1 cellular context compared by ENCODE assay signal in the genomic region with DNA sequence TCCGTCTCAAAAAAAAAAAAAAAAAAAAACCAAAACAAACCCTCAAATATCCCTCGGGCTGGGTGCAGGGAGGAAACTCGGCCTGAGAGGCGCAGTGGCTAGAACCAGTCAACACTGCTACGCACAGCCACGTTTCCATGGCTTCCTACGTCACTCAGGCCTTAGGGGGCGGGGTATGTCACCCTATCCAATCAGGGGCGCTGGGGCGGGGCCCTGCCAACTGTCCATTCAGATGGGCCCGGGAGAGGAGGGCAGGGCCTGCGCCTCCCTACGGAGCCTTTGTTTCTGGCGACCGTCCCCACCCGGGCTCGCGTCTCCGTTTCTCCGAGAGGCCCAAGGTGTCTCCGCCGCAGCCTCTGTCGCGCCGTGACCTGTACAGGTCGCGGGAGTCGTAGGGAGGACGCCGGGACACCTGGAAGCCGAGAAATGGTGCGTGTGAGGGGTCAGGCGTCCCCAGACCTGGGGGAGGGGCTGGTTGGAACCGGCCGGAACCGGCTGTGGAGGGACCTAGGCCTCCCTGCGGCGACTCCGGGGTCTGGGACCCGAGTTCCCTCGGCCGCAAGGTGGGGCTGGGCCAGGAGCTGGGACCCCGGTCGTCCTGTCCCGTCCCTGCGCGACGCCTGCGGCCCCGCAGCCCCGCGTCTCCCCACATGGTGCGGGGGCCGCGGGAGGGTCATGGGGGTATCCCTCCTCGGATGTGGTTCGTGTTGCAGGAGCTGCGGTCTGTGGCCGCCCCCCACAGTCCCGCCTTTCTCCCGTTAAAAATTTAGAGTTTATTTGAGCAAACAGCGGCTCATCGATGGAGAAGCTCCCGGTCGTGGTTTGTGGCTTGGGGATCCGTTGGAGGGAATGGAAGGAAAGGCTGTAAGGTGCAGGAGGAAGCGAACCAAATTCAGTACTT.
TF ChIP-seq lines count a peak whose summit lies in the region.

TSS of gene ZNF627 (plus strand) at position 282 of the 901 bp plus-strand sequence. CDS start at position 427, 145 bp downstream.

TF ChIP-seq in HepG2, 621 proteins besides CTCF, POLR2A, EP300 and RAD21 (continued from another document and continues in another):
- TF ChIP-seq SAP130 (CRISPR knock-in tag; IDR thresholded peaks at IDR 0.05; ENCODE audit: low read depth) (peak; percentile 88), KAT2B (IDR thresholded peaks at IDR 0.05; ENCODE audit: borderline replicate concordance, low read depth, low read length) (no peak), SUZ12 (IDR thresholded peaks at IDR 0.05; ENCODE audit: low read depth, low read length) (no peak), SALL2 (CRISPR knock-in tag; IDR thresholded peaks at IDR 0.05) (peak; percentile 60; the same call in 1 of the 2 replicates), ONECUT2 (CRISPR knock-in tag; IDR thresholded peaks at IDR 0.05) (no peak), ZNF44 (CRISPR knock-in tag; IDR thresholded peaks at IDR 0.05) (no peak), ZNF326 (CRISPR knock-in tag; IDR thresholded peaks at IDR 0.05; ENCODE audit: borderline replicate concordance) (no peak), ZNF567 (CRISPR knock-in tag; IDR thresholded peaks at IDR 0.05; ENCODE audit: borderline replicate concordance) (peak; percentile 65; the same call in 1 of the 2 replicates), ZNF432 (CRISPR knock-in tag; IDR thresholded peaks at IDR 0.05; ENCODE audit: borderline replicate concordance) (no peak), NFIC (IDR thresholded peaks at IDR 0.05; ENCODE audit: low read length) (no peak), RBFOX2 (IDR thresholded peaks at IDR 0.05; ENCODE audit: low read depth, low read length) (peak; percentile 98), NR0B2 (CRISPR knock-in tag; IDR thresholded peaks at IDR 0.05) (0 out of 2 replicates have a peak, but pooled peaks have one; percentile 50), MXI1 (IDR thresholded peaks at IDR 0.05; ENCODE audit: borderline replicate concordance, low read depth, low read length) (peak; percentile 51; the same call in 1 of the 3 replicates), RFX1 (IDR thresholded peaks at IDR 0.05) (peak; percentile 65; the same call in 1 of the 2 replicates), ZNF709 (CRISPR knock-in tag; IDR thresholded peaks at IDR 0.05) (peak; percentile 76; the same call in 1 of the 2 replicates), ZNF280B (CRISPR knock-in tag; IDR thresholded peaks at IDR 0.05; ENCODE audit: borderline replicate concordance) (peak; percentile 75), MIER3 (CRISPR knock-in tag; IDR thresholded peaks at IDR 0.05; ENCODE audit: borderline replicate concordance) (no peak), ZNF331 (CRISPR knock-in tag; IDR thresholded peaks at IDR 0.05) (peak; percentile 43), HNRNPL (IDR thresholded peaks at IDR 0.05; ENCODE audit: low read depth, low read length) (peak; percentile 32; the same call in 1 of the 2 replicates), SP5 (CRISPR knock-in tag; IDR thresholded peaks at IDR 0.05; ENCODE audit: borderline replicate concordance, low read depth) (peak; percentile 50; the same call in 1 of the 2 replicates), NFATC3 (CRISPR knock-in tag; IDR thresholded peaks at IDR 0.05) (no peak), KLF11 (CRISPR knock-in tag; IDR thresholded peaks at IDR 0.05) (no peak), ZBTB7B (CRISPR knock-in tag; IDR thresholded peaks at IDR 0.05) (peak; percentile 67; the same call in 1 of the 2 replicates), NONO (IDR thresholded peaks at IDR 0.05) (no peak), NONO (CRISPR knock-in tag; conservative IDR thresholded peaks at IDR 0.05) (peak; percentile 88), ARID2 (CRISPR knock-in tag; IDR thresholded peaks at IDR 0.05; ENCODE audit: borderline replicate concordance) (peak; percentile 79; the same call in 1 of the 2 replicates), ZNF335 (CRISPR knock-in tag; IDR thresholded peaks at IDR 0.05) (peak; percentile 61; the same call in 1 of the 2 replicates), ZNF446 (CRISPR knock-in tag; IDR thresholded peaks at IDR 0.05) (peak; percentile 80; the same call in 1 of the 2 replicates), BCL3 (CRISPR knock-in tag; IDR thresholded peaks at IDR 0.05) (peak; percentile 59; the same call in 1 of the 2 replicates), ZMAT5 (CRISPR knock-in tag; IDR thresholded peaks at IDR 0.05; ENCODE audit: borderline replicate concordance, low read depth) (no peak), IKZF5 (CRISPR knock-in tag; IDR thresholded peaks at IDR 0.05) (peak; percentile 96), BCL6 (CRISPR knock-in tag; IDR thresholded peaks at IDR 0.05) (peak; percentile 33; the same call in 1 of the 2 replicates), ATM (IDR thresholded peaks at IDR 0.05; ENCODE audit: borderline replicate concordance) (no peak), PCBP2 (optimal IDR thresholded peaks at IDR 0.05; ENCODE audit: low read depth, low read length, poor library complexity, severe bottlenecking) (no peak), ARNT (IDR thresholded peaks at IDR 0.05) (no peak), ZNF670 (CRISPR knock-in tag; IDR thresholded peaks at IDR 0.05; ENCODE audit: borderline replicate concordance) (peak; percentile 49; the same call in 1 of the 2 replicates), TFDP2 (CRISPR knock-in tag; IDR thresholded peaks at IDR 0.05) (no peak), SIX4 (CRISPR knock-in tag; IDR thresholded peaks at IDR 0.05) (0 out of 2 replicates have a peak, but pooled peaks have one; percentile 28), TOE1 (CRISPR knock-in tag; IDR thresholded peaks at IDR 0.05) (no peak)
- TF ChIP-seq, protein P1, sequence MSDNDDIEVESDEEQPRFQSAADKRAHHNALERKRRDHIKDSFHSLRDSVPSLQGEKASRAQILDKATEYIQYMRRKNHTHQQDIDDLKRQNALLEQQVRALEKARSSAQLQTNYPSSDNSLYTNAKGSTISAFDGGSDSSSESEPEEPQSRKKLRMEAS (IDR thresholded peaks at IDR 0.05): peak; percentile 75; the same call in 1 of the 2 replicates
- TF ChIP-seq, protein P2, sequence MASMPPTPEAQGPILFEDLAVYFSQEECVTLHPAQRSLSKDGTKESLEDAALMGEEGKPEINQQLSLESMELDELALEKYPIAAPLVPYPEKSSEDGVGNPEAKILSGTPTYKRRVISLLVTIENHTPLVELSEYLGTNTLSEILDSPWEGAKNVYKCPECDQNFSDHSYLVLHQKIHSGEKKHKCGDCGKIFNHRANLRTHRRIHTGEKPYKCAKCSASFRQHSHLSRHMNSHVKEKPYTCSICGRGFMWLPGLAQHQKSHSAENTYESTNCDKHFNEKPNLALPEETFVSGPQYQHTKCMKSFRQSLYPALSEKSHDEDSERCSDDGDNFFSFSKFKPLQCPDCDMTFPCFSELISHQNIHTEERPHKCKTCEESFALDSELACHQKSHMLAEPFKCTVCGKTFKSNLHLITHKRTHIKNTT (CRISPR knock-in tag; IDR thresholded peaks at IDR 0.05): no peak
- TF ChIP-seq, protein P3, sequence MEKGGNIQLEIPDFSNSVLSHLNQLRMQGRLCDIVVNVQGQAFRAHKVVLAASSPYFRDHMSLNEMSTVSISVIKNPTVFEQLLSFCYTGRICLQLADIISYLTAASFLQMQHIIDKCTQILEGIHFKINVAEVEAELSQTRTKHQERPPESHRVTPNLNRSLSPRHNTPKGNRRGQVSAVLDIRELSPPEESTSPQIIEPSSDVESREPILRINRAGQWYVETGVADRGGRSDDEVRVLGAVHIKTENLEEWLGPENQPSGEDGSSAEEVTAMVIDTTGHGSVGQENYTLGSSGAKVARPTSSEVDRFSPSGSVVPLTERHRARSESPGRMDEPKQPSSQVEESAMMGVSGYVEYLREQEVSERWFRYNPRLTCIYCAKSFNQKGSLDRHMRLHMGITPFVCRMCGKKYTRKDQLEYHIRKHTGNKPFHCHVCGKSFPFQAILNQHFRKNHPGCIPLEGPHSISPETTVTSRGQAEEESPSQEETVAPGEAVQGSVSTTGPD (CRISPR knock-in tag; IDR thresholded peaks at IDR 0.05): no peak
- TF ChIP-seq, protein P4, sequence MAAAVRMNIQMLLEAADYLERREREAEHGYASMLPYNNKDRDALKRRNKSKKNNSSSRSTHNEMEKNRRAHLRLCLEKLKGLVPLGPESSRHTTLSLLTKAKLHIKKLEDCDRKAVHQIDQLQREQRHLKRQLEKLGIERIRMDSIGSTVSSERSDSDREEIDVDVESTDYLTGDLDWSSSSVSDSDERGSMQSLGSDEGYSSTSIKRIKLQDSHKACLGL (CRISPR knock-in tag; IDR thresholded peaks at IDR 0.05): no peak
- TF ChIP-seq, protein P5, sequence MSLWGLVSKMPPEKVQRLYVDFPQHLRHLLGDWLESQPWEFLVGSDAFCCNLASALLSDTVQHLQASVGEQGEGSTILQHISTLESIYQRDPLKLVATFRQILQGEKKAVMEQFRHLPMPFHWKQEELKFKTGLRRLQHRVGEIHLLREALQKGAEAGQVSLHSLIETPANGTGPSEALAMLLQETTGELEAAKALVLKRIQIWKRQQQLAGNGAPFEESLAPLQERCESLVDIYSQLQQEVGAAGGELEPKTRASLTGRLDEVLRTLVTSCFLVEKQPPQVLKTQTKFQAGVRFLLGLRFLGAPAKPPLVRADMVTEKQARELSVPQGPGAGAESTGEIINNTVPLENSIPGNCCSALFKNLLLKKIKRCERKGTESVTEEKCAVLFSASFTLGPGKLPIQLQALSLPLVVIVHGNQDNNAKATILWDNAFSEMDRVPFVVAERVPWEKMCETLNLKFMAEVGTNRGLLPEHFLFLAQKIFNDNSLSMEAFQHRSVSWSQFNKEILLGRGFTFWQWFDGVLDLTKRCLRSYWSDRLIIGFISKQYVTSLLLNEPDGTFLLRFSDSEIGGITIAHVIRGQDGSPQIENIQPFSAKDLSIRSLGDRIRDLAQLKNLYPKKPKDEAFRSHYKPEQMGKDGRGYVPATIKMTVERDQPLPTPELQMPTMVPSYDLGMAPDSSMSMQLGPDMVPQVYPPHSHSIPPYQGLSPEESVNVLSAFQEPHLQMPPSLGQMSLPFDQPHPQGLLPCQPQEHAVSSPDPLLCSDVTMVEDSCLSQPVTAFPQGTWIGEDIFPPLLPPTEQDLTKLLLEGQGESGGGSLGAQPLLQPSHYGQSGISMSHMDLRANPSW (CRISPR knock-in tag; IDR thresholded peaks at IDR 0.05; ENCODE audit: borderline replicate concordance): peak; percentile 95
- TF ChIP-seq, protein P6, sequence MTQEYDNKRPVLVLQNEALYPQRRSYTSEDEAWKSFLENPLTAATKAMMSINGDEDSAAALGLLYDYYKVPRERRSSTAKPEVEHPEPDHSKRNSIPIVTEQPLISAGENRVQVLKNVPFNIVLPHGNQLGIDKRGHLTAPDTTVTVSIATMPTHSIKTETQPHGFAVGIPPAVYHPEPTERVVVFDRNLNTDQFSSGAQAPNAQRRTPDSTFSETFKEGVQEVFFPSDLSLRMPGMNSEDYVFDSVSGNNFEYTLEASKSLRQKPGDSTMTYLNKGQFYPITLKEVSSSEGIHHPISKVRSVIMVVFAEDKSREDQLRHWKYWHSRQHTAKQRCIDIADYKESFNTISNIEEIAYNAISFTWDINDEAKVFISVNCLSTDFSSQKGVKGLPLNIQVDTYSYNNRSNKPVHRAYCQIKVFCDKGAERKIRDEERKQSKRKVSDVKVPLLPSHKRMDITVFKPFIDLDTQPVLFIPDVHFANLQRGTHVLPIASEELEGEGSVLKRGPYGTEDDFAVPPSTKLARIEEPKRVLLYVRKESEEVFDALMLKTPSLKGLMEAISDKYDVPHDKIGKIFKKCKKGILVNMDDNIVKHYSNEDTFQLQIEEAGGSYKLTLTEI (CRISPR knock-in tag; conservative IDR thresholded peaks at IDR 0.05): no peak
